1 cellular context compared by ENCODE assay signal in the genomic region with DNA sequence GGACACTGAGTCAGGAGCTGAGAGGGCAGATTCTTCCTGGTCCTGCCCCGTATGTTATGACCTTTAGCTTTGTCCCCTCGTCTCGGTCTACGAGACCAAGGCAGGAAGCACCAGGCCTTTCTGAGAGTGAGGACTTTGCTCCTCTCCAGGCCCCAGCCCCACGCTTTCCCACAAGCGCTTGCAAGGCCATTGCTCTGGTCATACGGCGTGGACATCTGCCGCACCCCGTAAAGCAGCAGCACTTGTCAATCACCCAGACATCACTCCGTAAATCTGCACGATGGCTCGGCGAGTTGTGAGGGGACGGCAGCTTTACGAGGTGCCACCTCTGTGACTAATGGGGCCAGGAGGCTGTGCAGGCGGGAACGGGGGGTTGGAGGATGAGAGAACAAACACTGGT.
TF ChIP-seq lines count a peak whose summit lies in the region.

No MANE protein-coding gene starts in this region.

TF ChIP-seq in HepG2, 621 proteins besides CTCF, POLR2A, EP300 and RAD21 (continued from another document):
- TF ChIP-seq, protein P1, sequence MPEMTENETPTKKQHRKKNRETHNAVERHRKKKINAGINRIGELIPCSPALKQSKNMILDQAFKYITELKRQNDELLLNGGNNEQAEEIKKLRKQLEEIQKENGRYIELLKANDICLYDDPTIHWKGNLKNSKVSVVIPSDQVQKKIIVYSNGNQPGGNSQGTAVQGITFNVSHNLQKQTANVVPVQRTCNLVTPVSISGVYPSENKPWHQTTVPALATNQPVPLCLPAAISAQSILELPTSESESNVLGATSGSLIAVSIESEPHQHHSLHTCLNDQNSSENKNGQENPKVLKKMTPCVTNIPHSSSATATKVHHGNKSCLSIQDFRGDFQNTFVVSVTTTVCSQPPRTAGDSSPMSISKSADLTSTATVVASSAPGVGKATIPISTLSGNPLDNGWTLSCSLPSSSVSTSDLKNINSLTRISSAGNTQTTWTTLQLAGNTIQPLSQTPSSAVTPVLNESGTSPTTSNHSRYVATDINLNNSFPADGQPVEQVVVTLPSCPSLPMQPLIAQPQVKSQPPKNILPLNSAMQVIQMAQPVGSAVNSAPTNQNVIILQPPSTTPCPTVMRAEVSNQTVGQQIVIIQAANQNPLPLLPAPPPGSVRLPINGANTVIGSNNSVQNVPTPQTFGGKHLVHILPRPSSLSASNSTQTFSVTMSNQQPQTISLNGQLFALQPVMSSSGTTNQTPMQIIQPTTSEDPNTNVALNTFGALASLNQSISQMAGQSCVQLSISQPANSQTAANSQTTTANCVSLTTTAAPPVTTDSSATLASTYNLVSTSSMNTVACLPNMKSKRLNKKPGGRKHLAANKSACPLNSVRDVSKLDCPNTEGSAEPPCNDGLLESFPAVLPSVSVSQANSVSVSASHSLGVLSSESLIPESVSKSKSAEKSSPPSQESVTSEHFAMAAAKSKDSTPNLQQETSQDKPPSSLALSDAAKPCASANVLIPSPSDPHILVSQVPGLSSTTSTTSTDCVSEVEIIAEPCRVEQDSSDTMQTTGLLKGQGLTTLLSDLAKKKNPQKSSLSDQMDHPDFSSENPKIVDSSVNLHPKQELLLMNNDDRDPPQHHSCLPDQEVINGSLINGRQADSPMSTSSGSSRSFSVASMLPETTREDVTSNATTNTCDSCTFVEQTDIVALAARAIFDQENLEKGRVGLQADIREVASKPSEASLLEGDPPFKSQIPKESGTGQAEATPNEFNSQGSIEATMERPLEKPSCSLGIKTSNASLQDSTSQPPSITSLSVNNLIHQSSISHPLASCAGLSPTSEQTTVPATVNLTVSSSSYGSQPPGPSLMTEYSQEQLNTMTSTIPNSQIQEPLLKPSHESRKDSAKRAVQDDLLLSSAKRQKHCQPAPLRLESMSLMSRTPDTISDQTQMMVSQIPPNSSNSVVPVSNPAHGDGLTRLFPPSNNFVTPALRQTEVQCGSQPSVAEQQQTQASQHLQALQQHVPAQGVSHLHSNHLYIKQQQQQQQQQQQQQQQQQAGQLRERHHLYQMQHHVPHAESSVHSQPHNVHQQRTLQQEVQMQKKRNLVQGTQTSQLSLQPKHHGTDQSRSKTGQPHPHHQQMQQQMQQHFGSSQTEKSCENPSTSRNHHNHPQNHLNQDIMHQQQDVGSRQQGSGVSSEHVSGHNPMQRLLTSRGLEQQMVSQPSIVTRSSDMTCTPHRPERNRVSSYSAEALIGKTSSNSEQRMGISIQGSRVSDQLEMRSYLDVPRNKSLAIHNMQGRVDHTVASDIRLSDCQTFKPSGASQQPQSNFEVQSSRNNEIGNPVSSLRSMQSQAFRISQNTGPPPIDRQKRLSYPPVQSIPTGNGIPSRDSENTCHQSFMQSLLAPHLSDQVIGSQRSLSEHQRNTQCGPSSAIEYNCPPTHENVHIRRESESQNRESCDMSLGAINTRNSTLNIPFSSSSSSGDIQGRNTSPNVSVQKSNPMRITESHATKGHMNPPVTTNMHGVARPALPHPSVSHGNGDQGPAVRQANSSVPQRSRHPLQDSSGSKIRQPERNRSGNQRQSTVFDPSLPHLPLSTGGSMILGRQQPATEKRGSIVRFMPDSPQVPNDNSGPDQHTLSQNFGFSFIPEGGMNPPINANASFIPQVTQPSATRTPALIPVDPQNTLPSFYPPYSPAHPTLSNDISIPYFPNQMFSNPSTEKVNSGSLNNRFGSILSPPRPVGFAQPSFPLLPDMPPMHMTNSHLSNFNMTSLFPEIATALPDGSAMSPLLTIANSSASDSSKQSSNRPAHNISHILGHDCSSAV (CRISPR knock-in tag; IDR thresholded peaks at IDR 0.05; ENCODE audit: borderline replicate concordance) = no peak
- TF ChIP-seq ZNF224 (CRISPR knock-in tag; IDR thresholded peaks at IDR 0.05) = no peak
- no peak for TF ChIP-seq BRCA1 (CRISPR knock-in tag; IDR thresholded peaks at IDR 0.05)
- no peak for TF ChIP-seq ZNF816 (CRISPR knock-in tag; IDR thresholded peaks at IDR 0.05; ENCODE audit: borderline replicate concordance)
- TF ChIP-seq ATF7 (IDR thresholded peaks at IDR 0.05) = no peak
- TF ChIP-seq ATF7 (CRISPR knock-in tag; IDR thresholded peaks at IDR 0.05) = no peak
- TF ChIP-seq KLF16 (CRISPR knock-in tag; IDR thresholded peaks at IDR 0.05) = no peak
- no peak for TF ChIP-seq ZNF839 (CRISPR knock-in tag; IDR thresholded peaks at IDR 0.05; ENCODE audit: borderline replicate concordance)
- no peak for TF ChIP-seq ZFP1 (CRISPR knock-in tag; IDR thresholded peaks at IDR 0.05)
